In the genomic region with DNA sequence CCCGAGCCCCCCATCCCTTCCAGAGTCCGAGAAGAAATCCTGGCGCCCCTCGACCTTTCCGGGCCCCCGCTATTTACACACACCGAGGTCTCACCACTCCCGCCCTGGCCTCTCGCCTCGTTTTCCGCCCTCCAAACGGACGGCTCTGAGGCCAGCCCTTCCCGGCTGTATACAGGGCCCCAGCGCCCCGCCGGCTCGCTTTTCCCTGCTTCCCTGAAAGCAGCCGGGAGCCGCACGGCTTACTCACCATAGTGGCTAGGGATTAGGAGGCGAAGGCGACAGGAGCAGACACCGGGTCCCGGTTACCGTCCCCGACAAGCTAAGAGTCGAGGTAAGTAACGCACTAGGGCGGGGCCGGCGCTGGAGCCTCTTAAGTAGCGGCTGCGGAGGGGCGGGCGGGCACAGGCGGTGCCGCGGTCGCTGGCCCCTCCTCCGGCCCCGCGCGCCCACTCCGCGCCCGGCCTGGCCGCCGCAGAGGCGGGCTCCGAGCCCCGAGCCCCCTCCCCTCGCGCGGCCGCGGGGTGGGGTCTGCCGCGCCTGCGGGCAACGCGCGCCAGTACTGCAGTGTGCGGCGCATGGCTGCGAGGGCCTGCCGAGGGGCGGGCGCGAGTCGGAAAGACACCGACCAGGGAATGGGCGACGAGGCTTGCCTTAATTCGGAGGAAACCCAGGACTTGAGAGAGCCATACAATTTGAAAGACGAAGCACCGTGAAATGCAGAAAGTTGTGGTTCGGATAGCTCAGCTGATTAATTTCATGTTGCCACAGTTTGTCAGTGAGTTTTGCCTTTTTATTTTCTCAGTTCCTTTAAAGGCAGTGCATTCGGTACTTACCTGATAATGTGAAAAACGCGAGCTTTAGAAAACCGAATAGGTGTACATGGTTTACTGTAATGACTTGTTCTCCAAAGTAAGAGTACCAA, we compare ENCODE assay signal across 8 cellular contexts. TPM values are rescaled to one million over a fixed set of nuclear protein-coding genes. Genes with fewer than 3 reads are reported as not detected.
A peak's percentile ranks its signal among the peaks of the same experiment; 100 is the strongest.
DNase-seq lines count a peak whose midpoint lies in the region; ATAC-seq and TF ChIP-seq lines count a peak whose summit lies in the region.

TSS of gene TUBA1B (minus strand) at position 345 of the 922 bp plus-strand sequence. CDS start at position 250, 95 bp downstream.

- H3K4me3 ChIP-seq in heart right ventricle (peak within 1 kb of the TSS; percentile 66 to 98 (median 86)), upper lobe of left lung (peak within 1 kb of the TSS; percentile 43 to 98 (median 80))

- in situ Hi-C loops in GM13977 (cut with MboI; ENCODE audit: low pct_unique_long_range_greater_than_20kb, low sequenced_read_pairs, unreplicated experiment), result no loop called here

- peak; percentile 84 to 99 (median 97) for TF ChIP-seq POLR2A in upper lobe of left lung (IDR thresholded peaks at IDR 0.05)

- H3K9me3 ChIP-seq in heart right ventricle, result no peaks in the 10 kb centered on the region
- H3K9me3 ChIP-seq in upper lobe of left lung, result no peaks in the 10 kb centered on the region

- peaks cover 43% of the 10 kb centered on the region for H3K36me3 Mint-ChIP-seq in T-helper 1 cell treated with Interleukin-12 subunit alpha and Interleukin-12 subunit beta and Interleukin-4 antibody, amounts not matched to agents 30 μg/mL and 1 μg/mL, for 36 hours (ENCODE audit: low read depth)

- intact Hi-C loops in heart right ventricle (cut with DNase I), result loop anchor here (2.0 to 10.0 kb wide), 7 partner anchors 53 to 103 kb away; partner anchors contain the start of genes TUBA1A (in 9 of the 10) and KMT2D (in 1 of the 10)
- intact Hi-C loops in posterior vena cava (cut with DNase I), result loop anchor here (2.0 to 10.0 kb wide), 4 partner anchors 53 to 103 kb away; partner anchors contain the start of gene TUBA1A (in 2 of the 2)

- peaks cover 4 to 42% (median 31%) of the 10 kb centered on the region in 9 donors for H3K4me1 ChIP-seq in heart right ventricle
- H3K4me1 ChIP-seq in upper lobe of left lung, result peaks cover 27 to 35% (median 28%) of the 10 kb centered on the region in 4 donors

- peak; percentile 97 for DNase-seq in GM13977 (ENCODE audit: low spot score)
- peak; percentile 86 for DNase-seq in NCI-H146 treated with DMSO at 0.1 percent for 48 hours (lab: John Stamatoyannopoulos, UW; ENCODE audit: unreplicated experiment)
- peak; percentile 73 for DNase-seq in amniotic epithelial cell (ENCODE audit: low read depth)
- peak; percentile 92 to 94 for DNase-seq in heart right ventricle
- DNase-seq in posterior vena cava (ENCODE audit: low spot score), result peak; percentile 98
- peak; percentile 94 to 98 for DNase-seq in upper lobe of left lung

- H3K4me3 Mint-ChIP-seq in T-helper 1 cell treated with Interleukin-12 subunit alpha and Interleukin-12 subunit beta and Interleukin-4 antibody, amounts not matched to agents 30 μg/mL and 1 μg/mL, for 36 hours, result peak within 1 kb of the TSS; percentile 96

- no peaks in the 10 kb centered on the region for H3K27me3 Mint-ChIP-seq in T-helper 1 cell treated with Interleukin-12 subunit alpha and Interleukin-12 subunit beta and Interleukin-4 antibody, amounts not matched to agents 30 μg/mL and 1 μg/mL, for 36 hours (ENCODE audit: low read depth)

- peaks cover 42% of the 10 kb centered on the region for H3K4me1 Mint-ChIP-seq in T-helper 1 cell treated with Interleukin-12 subunit alpha and Interleukin-12 subunit beta and Interleukin-4 antibody, amounts not matched to agents 30 μg/mL and 1 μg/mL, for 36 hours (ENCODE audit: low read depth)

- H3K36me3 ChIP-seq in heart right ventricle, result peaks cover 0 to 35% (median 18%) of the 10 kb centered on the region in 9 donors
- H3K36me3 ChIP-seq in upper lobe of left lung, result peaks cover 15 to 32% (median 20%) of the 10 kb centered on the region in 4 donors

- peak; percentile 59 for ATAC-seq in HG02852 (IDR thresholded peaks at IDR 0.05; ENCODE audit: unreplicated experiment)
- ATAC-seq in heart right ventricle, result peak; percentile 91 to 95 (median 93)
- peak; percentile 96 for ATAC-seq in upper lobe of left lung (ENCODE audit: low FRiP score in 2 of 2)

- H3K9me3 Mint-ChIP-seq in T-helper 1 cell treated with Interleukin-12 subunit alpha and Interleukin-12 subunit beta and Interleukin-4 antibody, amounts not matched to agents 30 μg/mL and 1 μg/mL, for 36 hours, result no peaks in the 10 kb centered on the region

- peak within 1 kb of the TSS; percentile 98 for H3K27ac Mint-ChIP-seq in T-helper 1 cell treated with Interleukin-12 subunit alpha and Interleukin-12 subunit beta and Interleukin-4 antibody, amounts not matched to agents 30 μg/mL and 1 μg/mL, for 36 hours

- H3K27ac ChIP-seq in heart right ventricle (peak within 1 kb of the TSS; percentile 94 to 100 (median 99)), upper lobe of left lung (peak within 1 kb of the TSS; percentile 99 to 100 (median 99))

- no peak for TF ChIP-seq CTCF in GM13977 (IDR thresholded peaks at IDR 0.05; ENCODE audit: extremely low read depth, insufficient read depth, missing control alignments)
- no peak for TF ChIP-seq CTCF in heart right ventricle (IDR thresholded peaks at IDR 0.05)
- peak in 1 of 6 experiments; percentile 23 for TF ChIP-seq CTCF in upper lobe of left lung (IDR thresholded peaks at IDR 0.05)

- 0% methylated on average over 82 of the region's 82 CpGs for WGBS in heart right ventricle, 2 donors
- WGBS in upper lobe of left lung, 2 donors, result 0 to 1% methylated on average over 26 to 48 of the region's 82 CpGs

- H3K27me3 ChIP-seq in heart right ventricle (no peaks in the 10 kb centered on the region), upper lobe of left lung (no peaks in the 10 kb centered on the region)

- peak in 1 of 4 donors; percentile 35 for TF ChIP-seq EP300 in upper lobe of left lung (IDR thresholded peaks at IDR 0.05)

RNA-seq across cellular contexts. Expression of gene TUBA1B, which starts in this region (rescaled TPM):
- 100 to 1,000 TPM; 201 to 818 (median 309) TPM for total RNA-seq in heart right ventricle
- polyA plus RNA-seq in heart right ventricle, result 1,000 to 10,000 TPM in 1 of 2 donors, 100 to 1,000 TPM in 1; 117 to 1,374 TPM
- 100 to 1,000 TPM; 763 to 783 TPM for total RNA-seq in posterior vena cava
- total RNA-seq in upper lobe of left lung, result 100 to 1,000 TPM in 5 of 6 donors, 10 to 100 TPM in 1; 87.0 to 764 (median 397) TPM

Comparison
In these comparisons a context has a peak if more than half of its experiments do, and no peak if none do; other contexts are left out.
1. Peak in every context shown above with its lines: DNase-seq, ATAC-seq, H3K4me3 ChIP-seq and H3K27ac ChIP-seq.